11 cellular contexts compared by ENCODE assay signal in genomic region chr6:65221153-65221552, GRCh38.
"Had no signal": no experiment of that assay in that cellular context is flagged by ENCODE, and none has a peak within 500 bp of the region (broad histone marks: within the 10 kb centered on the region; RNA-seq: fewer than 3 reads in every experiment).

No MANE protein-coding gene starts in this region.

- H3K9me3 ChIP-seq: HAP-1 had no signal

- FAIRE-seq: H1, H54 had no signal

- H3K27ac ChIP-seq: GM23248 had no signal

- H3K4me2 ChIP-seq: GM23338 had no signal

- H3K9ac ChIP-seq: GM23248 had no signal

- ATAC-seq: GM23338, HCT116 had no signal

- H3K36me3 ChIP-seq: HAP-1 had no signal

- H3K4me1 ChIP-seq: HAP-1 had no signal

- H3K4me3 ChIP-seq: GM23248, GM23338, HAP-1 had no signal

- DNase-seq: GM23248, GOT3, H7, H9, HCEC 1CT, HFFc6 had no signal

- H2AFZ ChIP-seq: GM23248, GM23338 had no signal
